Comparison of ENCODE assay signal across 34 cellular contexts in the genomic region with DNA sequence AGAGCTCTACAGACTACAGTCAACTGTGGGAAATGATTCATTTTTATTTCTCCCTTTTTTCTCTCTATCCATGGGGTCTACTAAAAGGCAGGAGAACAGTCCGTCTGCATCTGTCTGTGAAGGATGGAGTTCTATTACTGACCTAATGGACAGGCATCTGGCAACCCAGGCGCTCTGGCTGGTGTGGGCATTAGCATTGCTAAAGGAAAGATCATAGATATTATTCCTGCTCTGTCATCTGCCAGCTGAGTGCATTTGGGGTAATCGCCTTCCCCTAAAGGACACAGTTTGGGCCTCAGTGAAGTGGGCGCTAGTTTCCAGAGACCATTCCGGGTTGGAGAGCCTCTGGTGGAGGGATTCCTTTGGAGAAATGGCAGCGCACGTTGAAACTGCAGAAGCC.
"Had no signal": no experiment of that assay in that cellular context is flagged by ENCODE, and none has a peak within 500 bp of the region (broad histone marks: within the 10 kb centered on the region; RNA-seq: fewer than 3 reads in every experiment).

No MANE protein-coding gene starts in this region.

- H3K4me2 ChIP-seq: KMS-11 had no signal

- H3K4me3 ChIP-seq: MG63 had no signal

- DNase-seq: Karpas-422, Kasumi-1, MG63, MM.1S, MV-4-11, NCI-H1048, NCI-H1092, NCI-H1092 treated with DMSO at 0.1 percent for 48 hours, NCI-H1105, NCI-H1105 treated with DMSO at 0.1 percent for 48 hours, NCI-H1417, NCI-H1417 treated with DMSO at 0.1 percent for 48 hours, NCI-H1436, NCI-H1436 treated with DMSO at 0.1 percent for 48 hours, NCI-H146, NCI-H1694, NCI-H1694 treated with DMSO at 0.1 percent for 48 hours, NCI-H187, NCI-H187 treated with DMSO at 0.1 percent for 48 hours, NCI-H1930, NCI-H2029, NCI-H2029 treated with DMSO at 0.1 percent for 48 hours, NCI-H2081, NCI-H2081 treated with DMSO at 0.1 percent for 48 hours, NCI-H2107, NCI-H2171, NCI-H2171 treated with DMSO at 0.1 percent for 48 hours, NCI-H2227 treated with DMSO at 0.1 percent for 48 hours, NCI-H226, NCI-H345, NCI-H446, NCI-H446 treated with DMSO at 0.1 percent for 48 hours, NCI-H510A had no signal

- H3K36me3 ChIP-seq: MG63 had no signal

- H3K9ac ChIP-seq: KMS-11 had no signal

- H3K27ac ChIP-seq: KMS-11 had no signal

- H3K9me3 ChIP-seq: MG63 had no signal
